In the genomic region with DNA sequence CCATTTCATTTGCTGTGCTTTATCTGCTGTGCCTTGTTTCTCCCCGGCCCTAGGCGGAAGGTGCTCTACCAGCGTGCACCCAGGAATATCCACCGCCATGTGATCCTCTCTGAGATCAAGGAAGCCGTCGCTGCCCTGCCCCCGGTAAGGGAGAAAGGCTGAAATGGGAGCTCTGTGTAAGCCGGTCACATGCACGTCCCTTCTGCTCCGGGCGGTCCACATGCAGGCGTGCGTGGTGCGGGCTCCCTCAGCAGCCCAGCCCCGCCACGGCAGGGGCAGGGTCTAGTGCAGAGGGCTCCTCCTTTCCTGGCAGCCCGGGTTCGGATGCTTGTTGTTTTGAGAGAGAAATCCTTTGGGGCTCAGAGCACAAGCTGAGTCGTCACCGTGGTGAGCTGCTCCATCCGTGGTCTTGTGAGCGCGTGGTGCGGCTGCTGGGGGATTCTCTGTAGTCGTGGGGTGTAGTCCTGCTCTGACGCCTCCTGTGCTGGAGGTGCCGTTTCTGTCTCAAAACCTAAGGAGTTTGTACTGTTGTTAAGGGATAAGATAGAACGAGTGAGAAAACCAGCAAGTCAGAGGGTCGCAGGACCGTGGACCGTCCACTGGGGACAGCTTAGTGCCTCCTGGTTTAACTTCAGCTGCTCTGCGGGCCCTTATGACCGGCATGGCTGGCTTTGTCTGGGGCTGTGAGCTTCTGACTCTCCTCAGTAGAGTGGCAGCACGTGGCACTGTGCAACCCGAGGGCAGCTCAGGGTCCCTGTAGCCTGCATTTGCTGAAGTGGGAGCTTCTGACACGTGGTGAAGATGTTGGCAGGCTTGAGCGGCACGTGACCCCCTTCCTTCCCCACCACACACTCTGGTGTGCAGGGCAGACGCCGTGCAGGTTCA, we compare ENCODE assay signal across 1 cellular context.
TF ChIP-seq lines count a peak whose summit lies in the region.

No MANE protein-coding gene starts in this region.

TF ChIP-seq in HepG2, 621 proteins besides CTCF, POLR2A, EP300 and RAD21:
- TF ChIP-seq, protein P1, sequence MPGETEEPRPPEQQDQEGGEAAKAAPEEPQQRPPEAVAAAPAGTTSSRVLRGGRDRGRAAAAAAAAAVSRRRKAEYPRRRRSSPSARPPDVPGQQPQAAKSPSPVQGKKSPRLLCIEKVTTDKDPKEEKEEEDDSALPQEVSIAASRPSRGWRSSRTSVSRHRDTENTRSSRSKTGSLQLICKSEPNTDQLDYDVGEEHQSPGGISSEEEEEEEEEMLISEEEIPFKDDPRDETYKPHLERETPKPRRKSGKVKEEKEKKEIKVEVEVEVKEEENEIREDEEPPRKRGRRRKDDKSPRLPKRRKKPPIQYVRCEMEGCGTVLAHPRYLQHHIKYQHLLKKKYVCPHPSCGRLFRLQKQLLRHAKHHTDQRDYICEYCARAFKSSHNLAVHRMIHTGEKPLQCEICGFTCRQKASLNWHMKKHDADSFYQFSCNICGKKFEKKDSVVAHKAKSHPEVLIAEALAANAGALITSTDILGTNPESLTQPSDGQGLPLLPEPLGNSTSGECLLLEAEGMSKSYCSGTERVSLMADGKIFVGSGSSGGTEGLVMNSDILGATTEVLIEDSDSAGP (CRISPR knock-in tag; IDR thresholded peaks at IDR 0.05; ENCODE audit: borderline replicate concordance): peak; percentile 18; the same call in 1 of the 2 replicates
- TF ChIP-seq HNRNPUL1 (IDR thresholded peaks at IDR 0.05; ENCODE audit: low read depth, low read length): no peak
- peak; percentile 3 for TF ChIP-seq RBM22 (optimal IDR thresholded peaks at IDR 0.05; ENCODE audit: low read length)
- peak; percentile 74 for TF ChIP-seq AGO2 (optimal IDR thresholded peaks at IDR 0.05; ENCODE audit: low read depth, low read length)
- TF ChIP-seq ZNF687 (CRISPR knock-in tag; IDR thresholded peaks at IDR 0.05): 0 out of 2 replicates have a peak, but pooled peaks have one; percentile 7
- no peak for TF ChIP-seq CEBPB (IDR thresholded peaks at IDR 0.05; ENCODE audit: borderline replicate concordance, low read depth, low read length)
